Comparison of ENCODE assay signal across 24 cellular contexts in genomic region chr13:33265607-33266006, GRCh38. TPM values are rescaled to one million over a fixed set of nuclear protein-coding genes. Genes with fewer than 3 reads are reported as not detected.
DNase-seq lines count a peak whose midpoint lies in the region; TF ChIP-seq lines count a peak whose summit lies in the region.
"Had no signal": no experiment of that assay in that cellular context is flagged by ENCODE, and none has a peak within 500 bp of the region (broad histone marks: within the 10 kb centered on the region; RNA-seq: fewer than 3 reads in every experiment).

No MANE protein-coding gene starts in this region.

- TF ChIP-seq CTCF in neural cell (IDR thresholded peaks at IDR 0.05; ENCODE audit: poor library complexity, severe bottlenecking) = no peak

- no peaks in the 10 kb centered on the region for H3F3A ChIP-seq in neural cell (ENCODE audit: insufficient read depth, low read length, poor library complexity, severe bottlenecking)

- peaks cover 28% of the 10 kb centered on the region for H3K36me3 ChIP-seq in ACC112 (ENCODE audit: insufficient read depth, low read length)
- H3K36me3 ChIP-seq in SK-N-MC (ENCODE audit: insufficient read depth, low read length) = no peaks in the 10 kb centered on the region
- H3K36me3 ChIP-seq in neural cell (ENCODE audit: insufficient read depth, low read length) = no peaks in the 10 kb centered on the region
- peaks cover 67% of the 10 kb centered on the region for H3K36me3 ChIP-seq in skeletal muscle satellite cell (ENCODE audit: insufficient read depth, low read length)
- H3K36me3 ChIP-seq: BE2C, HAP-1 had no signal

- peaks cover 79% of the 10 kb centered on the region for H3K4me1 ChIP-seq in ACC112 (ENCODE audit: control insufficient read depth, insufficient read depth, low read length, unreplicated experiment)
- peaks cover 86% of the 10 kb centered on the region for H3K4me1 ChIP-seq in skeletal muscle satellite cell (ENCODE audit: control insufficient read depth, insufficient read depth, low read length)

- H3K27ac ChIP-seq in ACC112 (ENCODE audit: low read depth, low read length) (peak overlapping the region; percentile 75), SK-N-MC (peak overlapping the region; percentile 63), neural cell (ENCODE audit: low read length) (no peak overlapping the region)
- H3K27ac ChIP-seq: KMS-11, SJSA1 had no signal

- DNase-seq in SK-N-MC (ENCODE audit: low read depth, low spot score) = no peak
- DNase-seq in C1 segment of cervical spinal cord (lab: John Stamatoyannopoulos, UW) = no peak
- no peak for DNase-seq in foreskin melanocyte
- DNase-seq in activated T-cell treated with anti-CD3 and anti-CD28 coated beads, Interleukin-2, amount 50 U/mL, for 48 hours = no peak
- DNase-seq in ureter (ENCODE audit: low spot score) = no peak
- DNase-seq: BE2C; CD4-positive, CD25-positive, alpha-beta regulatory T cell; COR-L47; DMS 273 treated with DMSO at 0.1 percent for 48 hours; DMS79 treated with DMSO at 0.1 percent for 48 hours; NCI-H1105 treated with DMSO at 0.1 percent for 48 hours; NCI-H2029 treated with DMSO at 0.1 percent for 48 hours; NCI-H226; NCI-H510A treated with DMSO at 0.1 percent for 48 hours; NCI-H748 treated with DMSO at 0.1 percent for 48 hours; NK-92 treated with Interleukin-12 subunit alpha and Interleukin-12 subunit beta, amount 100 ng/mL, for 24 hours had no signal

- H3K27me3 ChIP-seq in ACC112 (ENCODE audit: insufficient read depth, low read length) (no peaks in the 10 kb centered on the region), neural cell (ENCODE audit: insufficient read depth, low read depth, low read length) (no peaks in the 10 kb centered on the region), skeletal muscle satellite cell (ENCODE audit: control insufficient read depth, insufficient read depth, low read length) (no peaks in the 10 kb centered on the region)
- H3K27me3 ChIP-seq: BE2C, SJSA1 had no signal

- no peaks in the 10 kb centered on the region for H3K9me2 ChIP-seq in neural cell (ENCODE audit: insufficient read depth, low read length)

- H3K4me3 ChIP-seq in ACC112 (ENCODE audit: low read depth, low read length) (no peak overlapping the region), SK-N-MC (no peak overlapping the region), neural cell (ENCODE audit: low read length) (no peak overlapping the region), skeletal muscle satellite cell (ENCODE audit: low read length) (no peak overlapping the region)
- H3K4me3 ChIP-seq: GM12878, GM23338, HAP-1, SJSA1 had no signal

- H3K9ac ChIP-seq in SK-N-MC (ENCODE audit: insufficient read length) (no peak overlapping the region), neural cell (ENCODE audit: low read length) (no peak overlapping the region), skeletal muscle satellite cell (ENCODE audit: low read depth, low read length) (peak overlapping the region; percentile 4)
- H3K9ac ChIP-seq: KMS-11 had no signal

- peak; percentile 84 for TF ChIP-seq EP300 in neural cell (conservative IDR thresholded peaks at IDR 0.05; ENCODE audit: poor library complexity, severe bottlenecking)

- H2AFZ ChIP-seq in ACC112 (ENCODE audit: low read length, unreplicated experiment) (no peak overlapping the region), neural cell (ENCODE audit: low read depth, low read length) (no peak overlapping the region)
- H2AFZ ChIP-seq: GM23338 had no signal

- H3K79me2 ChIP-seq in ACC112 (ENCODE audit: control insufficient read depth, insufficient read depth, low read length, unreplicated experiment) (peaks cover 99% of the 10 kb centered on the region), neural cell (replicated peaks; ENCODE audit: insufficient read depth, low read length) (no peaks in the 10 kb centered on the region)

- no peak for TF ChIP-seq RAD21 in neural cell (conservative IDR thresholded peaks at IDR 0.05)

- H3K9me3 ChIP-seq in SK-N-MC (ENCODE audit: low read depth, low read length) (no peaks in the 10 kb centered on the region), neural cell (ENCODE audit: low read length) (no peaks in the 10 kb centered on the region), skeletal muscle satellite cell (replicated peaks; ENCODE audit: low read length) (no peaks in the 10 kb centered on the region)
- H3K9me3 ChIP-seq: BE2C, HAP-1, SJSA1 had no signal

- H3K4me2 ChIP-seq in neural cell (ENCODE audit: low read length) = no peak overlapping the region
- H3K4me2 ChIP-seq in skeletal muscle satellite cell (ENCODE audit: low read length) = no peak overlapping the region
- H3K4me2 ChIP-seq: GM23338, KMS-11 had no signal

- H4K20me1 ChIP-seq in neural cell (ENCODE audit: insufficient read depth) = no peaks in the 10 kb centered on the region

TF ChIP-seq in neural cell, 6 proteins besides CTCF, POLR2A, EP300 and RAD21:
- TF ChIP-seq SMC3 (conservative IDR thresholded peaks at IDR 0.05; ENCODE audit: poor library complexity) (no peak), POLR2AphosphoS5 (IDR thresholded peaks at IDR 0.05) (peak; percentile 50), REST (IDR thresholded peaks at IDR 0.05; ENCODE audit: borderline replicate concordance) (no peak), MXI1 (conservative IDR thresholded peaks at IDR 0.05; ENCODE audit: poor library complexity, severe bottlenecking) (no peak), EZH2 (IDR thresholded peaks at IDR 0.05; ENCODE audit: borderline replicate concordance, insufficient read depth, low read length, poor library complexity, severe bottlenecking) (no peak), TAF1 (IDR thresholded peaks at IDR 0.05; ENCODE audit: low read depth) (no peak)

RNA-seq across cellular contexts. Expression of gene STARD13, which starts 19.9 kb away (rescaled TPM):
- polyA plus RNA-seq in neural cell = 0.05 TPM in 1 of 2 replicates, not detected in the other
- polyA minus RNA-seq in neural cell = 0.23 and 0.73 TPM in 2 replicates
- total RNA-seq in skeletal muscle satellite cell (2012; rRNA removed) = 19.5 and 35.4 TPM in 2 replicates
- total RNA-seq in ureter = 50.1 TPM
- total RNA-seq: CD4-positive, CD25-positive, alpha-beta regulatory T cell had no signal
- polyA plus RNA-seq: CD4-positive, CD25-positive, alpha-beta regulatory T cell had no signal
